ENCODE assay signal across 21 cellular contexts in the genomic region with DNA sequence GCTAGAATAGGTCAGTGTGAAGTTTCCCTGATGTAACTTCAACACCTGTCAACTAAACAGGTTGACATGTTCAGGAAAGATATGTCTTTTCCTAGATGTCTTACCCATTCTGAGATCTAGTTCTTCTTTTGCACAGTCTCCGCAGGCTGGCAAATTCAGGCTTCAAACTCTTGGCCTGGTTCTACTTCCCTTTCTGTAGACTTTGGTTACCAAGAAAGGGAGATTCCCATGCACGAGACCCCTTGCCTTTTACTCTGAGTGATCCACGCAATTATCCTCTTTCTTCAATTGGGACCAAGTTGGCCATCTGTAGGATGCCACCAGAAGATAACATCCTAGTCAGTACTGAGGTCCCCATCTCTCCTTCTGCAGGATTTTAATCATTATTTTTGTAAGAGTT. TPM values are rescaled to one million over a fixed set of nuclear protein-coding genes. Genes with fewer than 3 reads are reported as not detected.
"Had no signal": no experiment of that assay in that cellular context is flagged by ENCODE, and none has a peak within 500 bp of the region (broad histone marks: within the 10 kb centered on the region; RNA-seq: fewer than 3 reads in every experiment).

No MANE protein-coding gene starts in this region.

- H3K27me3 Mint-ChIP-seq: activated B cell treated with CpG ODN at 0.5 μM for 24 hours; activated naive CD8-positive, alpha-beta T cell treated with anti-CD3 and anti-CD28 coated beads for 36 hours had no signal

- H3K9me3 Mint-ChIP-seq: activated B cell treated with CpG ODN at 0.5 μM for 24 hours; activated CD4-positive, alpha-beta T cell treated with anti-CD3 and anti-CD28 coated beads, Interleukin-2, amount 10 ng/mL, durations not matched to agents 24 days and 14 days; activated naive CD8-positive, alpha-beta T cell treated with anti-CD3 and anti-CD28 coated beads for 36 hours; activated T-cell treated with anti-CD3 and anti-CD28 coated beads, Interleukin-2, amount 50 U/mL, for 72 hours; nephron progenitor cell had no signal

- H3K27ac ChIP-seq: body of pancreas, colonic mucosa, esophagus muscularis mucosa, right lobe of liver, stomach, testis, upper lobe of left lung had no signal

- H3K4me1 ChIP-seq: colonic mucosa had no signal

- H3K4me3 ChIP-seq: body of pancreas, colonic mucosa, esophagus muscularis mucosa, right lobe of liver, stomach, testis, upper lobe of left lung had no signal

- H3K4me1 Mint-ChIP-seq: activated naive CD8-positive, alpha-beta T cell treated with anti-CD3 and anti-CD28 coated beads for 36 hours had no signal

- ATAC-seq: body of pancreas, left ventricle myocardium superior had no signal

- H3K4me3 Mint-ChIP-seq: activated B cell treated with CpG ODN at 0.5 μM for 24 hours; activated CD4-positive, alpha-beta T cell treated with anti-CD3 and anti-CD28 coated beads, Interleukin-2, amount 10 ng/mL, durations not matched to agents 24 days and 14 days; activated naive CD8-positive, alpha-beta T cell treated with anti-CD3 and anti-CD28 coated beads for 36 hours; activated T-cell treated with anti-CD3 and anti-CD28 coated beads, Interleukin-2, amount 50 U/mL, for 72 hours; nephron progenitor cell had no signal

- H3K27ac Mint-ChIP-seq: activated B cell treated with CpG ODN at 0.5 μM for 24 hours; activated CD4-positive, alpha-beta T cell treated with anti-CD3 and anti-CD28 coated beads, Interleukin-2, amount 10 ng/mL, durations not matched to agents 24 days and 14 days; activated naive CD8-positive, alpha-beta T cell treated with anti-CD3 and anti-CD28 coated beads for 36 hours; activated T-cell treated with anti-CD3 and anti-CD28 coated beads, Interleukin-2, amount 50 U/mL, for 72 hours; nephron progenitor cell had no signal

- H3K27me3 ChIP-seq: body of pancreas, colonic mucosa, esophagus muscularis mucosa, right lobe of liver, stomach, testis, upper lobe of left lung had no signal

- H3K9me3 ChIP-seq: body of pancreas, colonic mucosa, esophagus muscularis mucosa, right lobe of liver, stomach, testis, upper lobe of left lung had no signal

- DNase-seq: activated B cell treated with CpG ODN at 0.5 μM for 24 hours; activated CD4-positive, alpha-beta T cell treated with anti-CD3 and anti-CD28 coated beads, Interleukin-2, amount 10 ng/mL, durations not matched to agents 24 days and 14 days; activated CD8-positive, alpha-beta memory T cell treated with anti-CD3 and anti-CD28 coated beads, Interleukin-2, amount 50 U/mL, for 48 hours; activated naive CD8-positive, alpha-beta T cell treated with anti-CD3 and anti-CD28 coated beads for 36 hours; activated T-cell treated with anti-CD3 and anti-CD28 coated beads, Interleukin-2, amount 50 U/mL, for 72 hours; body of pancreas; central memory CD4-positive, alpha-beta T cell; colonic mucosa; hypothalamus; left ventricle myocardium superior; nephron progenitor cell; right lobe of liver; stomach; testis had no signal

- H3K36me3 ChIP-seq: colonic mucosa, esophagus muscularis mucosa, right lobe of liver, stomach, upper lobe of left lung had no signal

- H3K36me3 Mint-ChIP-seq: activated naive CD8-positive, alpha-beta T cell treated with anti-CD3 and anti-CD28 coated beads for 36 hours had no signal

RNA-seq across cellular contexts. Expression of a gene that starts 2.0 kb away (rescaled TPM):
- total RNA-seq: body of pancreas, right lobe of liver had no signal

RNA-seq across cellular contexts. Expression of a gene that starts 35.5 kb away (rescaled TPM):
- total RNA-seq: activated B cell treated with CpG ODN at 0.5 μM for 24 hours; activated CD4-positive, alpha-beta T cell treated with anti-CD3 and anti-CD28 coated beads, Interleukin-2, amount 10 ng/mL, durations not matched to agents 24 days and 14 days; activated naive CD8-positive, alpha-beta T cell treated with anti-CD3 and anti-CD28 coated beads for 36 hours; activated T-cell treated with anti-CD3 and anti-CD28 coated beads, Interleukin-2, amount 50 U/mL, for 72 hours; body of pancreas; colonic mucosa; esophagus muscularis mucosa; kidney epithelial cell; left ventricle myocardium superior; mesenteric fat pad; osteoblast; pulmonary artery endothelial cell; right lobe of liver; T-helper 2 cell treated with Interferon-gamma antibody and Interleukin-4, amounts not matched to agents 100 ng/mL and 5 ng/mL, for 36 hours had no signal

RNA-seq across cellular contexts. Expression of a gene that starts 47.5 kb away (rescaled TPM):
- total RNA-seq: activated B cell treated with CpG ODN at 0.5 μM for 24 hours; activated CD4-positive, alpha-beta T cell treated with anti-CD3 and anti-CD28 coated beads, Interleukin-2, amount 10 ng/mL, durations not matched to agents 24 days and 14 days; pulmonary artery endothelial cell had no signal

RNA-seq across cellular contexts. Expression of a gene that starts 56.1 kb away (rescaled TPM):
- total RNA-seq: activated B cell treated with CpG ODN at 0.5 μM for 24 hours; activated CD4-positive, alpha-beta T cell treated with anti-CD3 and anti-CD28 coated beads, Interleukin-2, amount 10 ng/mL, durations not matched to agents 24 days and 14 days; activated naive CD8-positive, alpha-beta T cell treated with anti-CD3 and anti-CD28 coated beads for 36 hours; activated T-cell treated with anti-CD3 and anti-CD28 coated beads, Interleukin-2, amount 50 U/mL, for 72 hours; body of pancreas; colonic mucosa; esophagus muscularis mucosa; kidney epithelial cell; left ventricle myocardium superior; mesenteric fat pad; osteoblast; pulmonary artery endothelial cell; stomach; T-helper 2 cell treated with Interferon-gamma antibody and Interleukin-4, amounts not matched to agents 100 ng/mL and 5 ng/mL, for 36 hours had no signal
